Comparison of ENCODE assay signal across 8 cellular contexts in the genomic region with DNA sequence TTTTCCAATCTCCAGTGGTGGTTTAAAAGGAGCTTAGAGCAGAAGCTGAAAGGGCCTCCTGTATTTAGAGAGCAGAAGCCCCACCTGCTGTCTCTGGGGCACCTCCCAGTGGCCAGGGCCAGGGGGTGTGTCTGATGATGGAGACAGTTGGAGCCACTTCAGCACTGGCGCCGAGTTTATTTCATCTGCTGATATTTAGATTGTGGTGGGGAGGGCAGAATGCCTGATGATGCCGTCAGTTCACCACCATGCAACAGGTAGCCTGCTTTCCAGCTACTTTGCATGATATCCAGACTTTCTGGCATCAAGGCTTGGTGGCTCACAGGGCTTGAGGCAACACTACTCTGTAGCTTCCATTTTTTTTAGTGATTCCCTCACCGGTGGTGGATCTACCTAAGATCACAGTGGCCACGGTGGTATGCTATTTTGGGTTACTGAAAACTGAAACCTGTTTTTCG.
DNase-seq lines count a peak whose midpoint lies in the region; ATAC-seq and TF ChIP-seq lines count a peak whose summit lies in the region.

No MANE protein-coding gene starts in this region.

- no peak for ATAC-seq in HG03520 (IDR thresholded peaks at IDR 0.05; ENCODE audit: unreplicated experiment)

- no peaks in the 10 kb centered on the region for H3K27me3 ChIP-seq in adipocyte (replicated peaks; ENCODE audit: control insufficient read depth, insufficient read depth, low read length)
- H3K27me3 ChIP-seq in iPS-18a (ENCODE audit: control insufficient read depth, insufficient read depth, low read length): no peaks in the 10 kb centered on the region
- H3K27me3 ChIP-seq in spleen (replicated peaks in 1 of 7): no peaks in the 10 kb centered on the region

- H3K9ac ChIP-seq in adipocyte (ENCODE audit: low read length) (peak overlapping the region; percentile 76), iPS-18a (ENCODE audit: low read length) (peak overlapping the region; percentile 34)

- TF ChIP-seq POLR2A in spleen (IDR thresholded peaks at IDR 0.05): no peak

- intact Hi-C loops in spleen (cut with DNase I; ENCODE audit: low total_unique reads): no loop called here

- DNase-seq in activated CD4-positive, CD25-positive, alpha-beta regulatory T cell (lab: John Stamatoyannopoulos, UW): peak in 3 of 4 experiments; percentile 1 to 21 (median 3)
- no peak for DNase-seq in activated CD4-positive, CD25-positive, alpha-beta regulatory T cell treated with anti-CD3 and anti-CD28 coated beads, Interleukin-2, amount 50 U/mL, for 72 hours
- DNase-seq in NCI-H524 treated with DMSO at 0.1 percent for 48 hours (lab: John Stamatoyannopoulos, UW) (peak; percentile 56), adipocyte (ENCODE audit: low read depth) (peak; percentile 36), spleen (peak; percentile 77), NCI-H774 (lab: John Stamatoyannopoulos, UW) (no peak)

- no peaks in the 10 kb centered on the region for H3K36me3 ChIP-seq in adipocyte (ENCODE audit: control insufficient read depth, insufficient read depth, low read length, severe bottlenecking)
- H3K36me3 ChIP-seq in iPS-18a (ENCODE audit: control insufficient read depth, low read depth, low read length): no peaks in the 10 kb centered on the region
- H3K36me3 ChIP-seq in spleen: no peaks in the 10 kb centered on the region

- peak in 5 of 11 experiments; percentile 12 to 39 (median 18) for TF ChIP-seq CTCF in spleen (IDR thresholded peaks at IDR 0.05 in 8 of 11, conservative IDR thresholded peaks at IDR 0.05 in 3 of 11)

- H3K4me3 ChIP-seq in adipocyte (ENCODE audit: low read length) (peak overlapping the region; percentile 66), iPS-18a (ENCODE audit: low read length) (no peak overlapping the region), spleen (no peak overlapping the region)

- 53 to 74% (median 63%) methylated on average over 6 of the region's 6 CpGs for WGBS in spleen, 5 donors

- H3K4me1 ChIP-seq in adipocyte (ENCODE audit: control insufficient read depth, insufficient read depth, low read length) (peaks cover 13% of the 10 kb centered on the region), iPS-18a (ENCODE audit: control insufficient read depth, low read depth, low read length) (peaks cover 35% of the 10 kb centered on the region), spleen (peaks cover 0 to 9% (median 0%) of the 10 kb centered on the region in 6 donors)

- no peaks in the 10 kb centered on the region for H3K9me3 ChIP-seq in adipocyte (ENCODE audit: control insufficient read depth, low read length)
- no peaks in the 10 kb centered on the region for H3K9me3 ChIP-seq in iPS-18a (ENCODE audit: control insufficient read depth, low read depth, low read length)
- H3K9me3 ChIP-seq in spleen: peaks cover 0 to 6% (median under 1%) of the 10 kb centered on the region in 8 donors

- H3K27ac ChIP-seq in iPS-18a (ENCODE audit: low read length) (no peak overlapping the region), spleen (no peak overlapping the region)

Comparison
In these comparisons a context has a peak if more than half of its experiments do, and no peak if none do; other contexts are left out.
1. DNase-seq: peak in activated CD4-positive, CD25-positive, alpha-beta regulatory T cell (3 of 4), NCI-H524 treated with DMSO at 0.1 percent for 48 hours (single experiment), adipocyte (single experiment) and spleen (single experiment); none in activated CD4-positive, CD25-positive, alpha-beta regulatory T cell treated with anti-CD3 and anti-CD28 coated beads, Interleukin-2, amount 50 U/mL, for 72 hours (single experiment) and NCI-H774 (single experiment).